ENCODE assay signal across 8 cellular contexts in genomic region chr12:105329926-105330282, GRCh38. TPM values are rescaled to one million over a fixed set of nuclear protein-coding genes. Genes with fewer than 3 reads are reported as not detected.
DNase-seq lines count a peak whose midpoint lies in the region; TF ChIP-seq lines count a peak whose summit lies in the region.

No MANE protein-coding gene starts in this region.

- no peak for DNase-seq in activated naive CD4-positive, alpha-beta T cell treated with anti-CD3 and anti-CD28 coated beads, Interleukin-2, amount 10 ng/mL, durations not matched to agents 7 days and 5 days
- DNase-seq in activated naive CD4-positive, alpha-beta T cell treated with Interleukin-2 at 50 U/mL for 16 hours, result no peak
- no peak for DNase-seq in coronary artery (ENCODE audit: low spot score)
- DNase-seq in ovary, result no peak
- no peak for DNase-seq in midbrain (lab: John Stamatoyannopoulos, UW)
- no peak for DNase-seq in inferior parietal cortex (ENCODE audit: extremely low spot score)
- no peak for DNase-seq in NCI-H82 (lab: John Stamatoyannopoulos, UW)

- TF ChIP-seq EP300 in ovary (IDR thresholded peaks at IDR 0.05), result no peak

- intact Hi-C loops in ovary (cut with DNase I), result no loop called here

- no peaks in the 10 kb centered on the region for H3K27me3 Mint-ChIP-seq in activated naive CD4-positive, alpha-beta T cell treated with anti-CD3 and anti-CD28 coated beads, Interleukin-2, amount 10 ng/mL, durations not matched to agents 7 days and 5 days

- H3K9me3 ChIP-seq in HUES6 (ENCODE audit: control insufficient read depth, insufficient read depth, low read depth, low read length) (no peaks in the 10 kb centered on the region), ovary (no peaks in the 10 kb centered on the region)

- no peaks in the 10 kb centered on the region for H3K9me3 Mint-ChIP-seq in activated naive CD4-positive, alpha-beta T cell treated with anti-CD3 and anti-CD28 coated beads, Interleukin-2, amount 10 ng/mL, durations not matched to agents 7 days and 5 days

- peaks cover 22% of the 10 kb centered on the region for H3K36me3 Mint-ChIP-seq in activated naive CD4-positive, alpha-beta T cell treated with anti-CD3 and anti-CD28 coated beads, Interleukin-2, amount 10 ng/mL, durations not matched to agents 7 days and 5 days

- H3K27me3 ChIP-seq in HUES6 (ENCODE audit: control insufficient read depth, insufficient read depth, low read length) (peaks cover 31% of the 10 kb centered on the region), ovary (no peaks in the 10 kb centered on the region)

- H3K4me1 ChIP-seq in HUES6 (ENCODE audit: control insufficient read depth, insufficient read depth, low read length), result peaks cover 31% of the 10 kb centered on the region
- H3K4me1 ChIP-seq in ovary (ENCODE audit: insufficient read depth), result peaks cover 2% of the 10 kb centered on the region

- peak overlapping the region; percentile 81 for H3K4me3 Mint-ChIP-seq in activated naive CD4-positive, alpha-beta T cell treated with anti-CD3 and anti-CD28 coated beads, Interleukin-2, amount 10 ng/mL, durations not matched to agents 7 days and 5 days

- H3K9ac ChIP-seq in HUES6 (ENCODE audit: low read length), result no peak overlapping the region

- H3K27ac ChIP-seq in HUES6 (ENCODE audit: low read depth, low read length) (no peak overlapping the region), coronary artery (no peak overlapping the region), ovary (no peak overlapping the region)

- peaks cover 87% of the 10 kb centered on the region for H3K4me1 Mint-ChIP-seq in activated naive CD4-positive, alpha-beta T cell treated with anti-CD3 and anti-CD28 coated beads, Interleukin-2, amount 10 ng/mL, durations not matched to agents 7 days and 5 days

- CTCF ChIA-PET in activated naive CD4-positive, alpha-beta T cell treated with anti-CD3 and anti-CD28 coated beads, Interleukin-2, amount 10 ng/mL, durations not matched to agents 7 days and 5 days (lab: Charles Lee), result interaction anchor here (0.9 to 1.3 kb wide), 2 partner anchors 9 to 54 kb away, joined by 3 to 5 read pairs; no protein-coding TSS in a partner anchor

- H3K36me3 ChIP-seq in HUES6 (ENCODE audit: control insufficient read depth, insufficient read depth, low read length), result no peaks in the 10 kb centered on the region
- no peaks in the 10 kb centered on the region for H3K36me3 ChIP-seq in ovary

- H3K4me3 ChIP-seq in HUES6 (ENCODE audit: low read depth, low read length) (peak overlapping the region; percentile 54), coronary artery (peak overlapping the region; percentile 84), ovary (peak overlapping the region; percentile 59)

- no peak for TF ChIP-seq POLR2A in ovary (IDR thresholded peaks at IDR 0.05)

- H3K27ac Mint-ChIP-seq in activated naive CD4-positive, alpha-beta T cell treated with anti-CD3 and anti-CD28 coated beads, Interleukin-2, amount 10 ng/mL, durations not matched to agents 7 days and 5 days, result peak overlapping the region; percentile 87

- 1 to 2% (median 2%) methylated on average over 9 of the region's 9 CpGs for WGBS in ovary, 3 donors

- TF ChIP-seq CTCF in coronary artery (IDR thresholded peaks at IDR 0.05), result no peak
- no peak for TF ChIP-seq CTCF in ovary (IDR thresholded peaks at IDR 0.05)

RNA-seq across cellular contexts. Expression of gene C12orf75, which starts 0.6 kb away (rescaled TPM):
- 10 to 100 TPM in 2 of 7 donors, 1 to 10 TPM in 5; 3.3 to 18.5 (median 5.6) TPM for total RNA-seq in ovary
- 10 to 100 TPM in 1 of 2 donors, 1 to 10 TPM in 1; 5.1 to 83.9 TPM for polyA plus RNA-seq in ovary
